ENCODE assay signal across 1 cellular context in genomic region chr4:61763682-61764081, GRCh38.
TF ChIP-seq lines count a peak whose summit lies in the region.

No MANE protein-coding gene starts in this region.

TF ChIP-seq in GM23338, 12 proteins besides CTCF, POLR2A, EP300 and RAD21 (continued from another document):
- TF ChIP-seq ETS1 (IDR thresholded peaks at IDR 0.05), result no peak
TF ChIP-seq in GM23338: peak in this region for 0.
